In genomic region chr11:71928739-71929443, GRCh38 we compare ENCODE assay signal across 1 cellular context.
TF ChIP-seq lines count a peak whose summit lies in the region.

Gene RNF121 (plus strand): TSS chr11:71929046. CDS start chr11:71929062, 16 bp downstream.

TF ChIP-seq in HepG2, 621 proteins besides CTCF, POLR2A, EP300 and RAD21 (continued from another document and continues in another):
- TF ChIP-seq THRA (CRISPR knock-in tag; IDR thresholded peaks at IDR 0.05; ENCODE audit: borderline replicate concordance) (no peak), TEAD3 (CRISPR knock-in tag; optimal IDR thresholded peaks at IDR 0.05; ENCODE audit: borderline replicate concordance) (no peak), CHCHD3 (CRISPR knock-in tag; IDR thresholded peaks at IDR 0.05) (no peak), SALL2 (CRISPR knock-in tag; IDR thresholded peaks at IDR 0.05) (no peak; the same call in 1 of the 2 replicates), SP140L (CRISPR knock-in tag; IDR thresholded peaks at IDR 0.05; ENCODE audit: borderline replicate concordance) (no peak), ZNF574 (CRISPR knock-in tag; IDR thresholded peaks at IDR 0.05) (peak; percentile 16; the same call in 1 of the 2 replicates), ISX (CRISPR knock-in tag; conservative IDR thresholded peaks at IDR 0.05) (no peak), KLF15 (CRISPR knock-in tag; IDR thresholded peaks at IDR 0.05; ENCODE audit: borderline replicate concordance) (0 out of 2 replicates have a peak, but pooled peaks have one; percentile 16), SRSF4 (IDR thresholded peaks at IDR 0.05; ENCODE audit: low read depth, low read length, poor library complexity, severe bottlenecking) (no peak), NCOR1 (IDR thresholded peaks at IDR 0.05; ENCODE audit: borderline replicate concordance, low read length) (peak; percentile 80; the same call in 1 of the 2 replicates), POLR2G (IDR thresholded peaks at IDR 0.05; ENCODE audit: low read depth, low read length) (peak; percentile 83), ZNF780A (CRISPR knock-in tag; IDR thresholded peaks at IDR 0.05) (0 out of 2 replicates have a peak, but pooled peaks have one; percentile 44), GABPB1 (CRISPR knock-in tag; IDR thresholded peaks at IDR 0.05) (peak; percentile 93), MNT (IDR thresholded peaks at IDR 0.05) (peak; percentile 15; the same call in 1 of the 2 replicates), RBAK (CRISPR knock-in tag; IDR thresholded peaks at IDR 0.05) (no peak), ZNF788 (CRISPR knock-in tag; IDR thresholded peaks at IDR 0.05; ENCODE audit: borderline replicate concordance) (0 out of 2 replicates have a peak, but pooled peaks have one; percentile 58), PLSCR1 (CRISPR knock-in tag; IDR thresholded peaks at IDR 0.05; ENCODE audit: borderline replicate concordance) (no peak), FLYWCH1 (CRISPR knock-in tag; IDR thresholded peaks at IDR 0.05) (no peak), ZNF598 (CRISPR knock-in tag; IDR thresholded peaks at IDR 0.05; ENCODE audit: borderline replicate concordance) (no peak), EEA1 (CRISPR knock-in tag; IDR thresholded peaks at IDR 0.05; ENCODE audit: borderline replicate concordance) (no peak), REST (IDR thresholded peaks at IDR 0.05; ENCODE audit: borderline replicate concordance in 1 of 2, low read depth in 1 of 2, low read length in 2 of 2) (no peak), ZNF382 (CRISPR knock-in tag; IDR thresholded peaks at IDR 0.05; ENCODE audit: borderline replicate concordance) (no peak), TEF (CRISPR knock-in tag; IDR thresholded peaks at IDR 0.05) (no peak), ZNF143 (CRISPR knock-in tag; IDR thresholded peaks at IDR 0.05) (peak; percentile 78), MED1 (CRISPR knock-in tag; IDR thresholded peaks at IDR 0.05) (peak; percentile 10; the same call in 1 of the 2 replicates), GLI4 (CRISPR knock-in tag; IDR thresholded peaks at IDR 0.05; ENCODE audit: borderline replicate concordance) (no peak), ARID5B (CRISPR knock-in tag; IDR thresholded peaks at IDR 0.05) (peak; percentile 59; the same call in 1 of the 2 replicates), MED8 (CRISPR knock-in tag; IDR thresholded peaks at IDR 0.05; ENCODE audit: insufficient replicate concordance) (no peak), ZFP1 (CRISPR knock-in tag; IDR thresholded peaks at IDR 0.05) (no peak), ZNF687 (CRISPR knock-in tag; IDR thresholded peaks at IDR 0.05) (peak; percentile 56; the same call in 1 of the 2 replicates), ZNF616 (CRISPR knock-in tag; IDR thresholded peaks at IDR 0.05; ENCODE audit: low read depth) (0 out of 2 replicates have a peak, but pooled peaks have one; percentile 60), SUZ12 (IDR thresholded peaks at IDR 0.05; ENCODE audit: low read depth, low read length) (no peak), ZBTB44 (CRISPR knock-in tag; IDR thresholded peaks at IDR 0.05) (no peak), NONO (IDR thresholded peaks at IDR 0.05) (no peak), NONO (CRISPR knock-in tag; conservative IDR thresholded peaks at IDR 0.05) (peak; percentile 79; the same call in 1 of the 2 replicates)
